20 cellular contexts compared by ENCODE assay signal in the genomic region with DNA sequence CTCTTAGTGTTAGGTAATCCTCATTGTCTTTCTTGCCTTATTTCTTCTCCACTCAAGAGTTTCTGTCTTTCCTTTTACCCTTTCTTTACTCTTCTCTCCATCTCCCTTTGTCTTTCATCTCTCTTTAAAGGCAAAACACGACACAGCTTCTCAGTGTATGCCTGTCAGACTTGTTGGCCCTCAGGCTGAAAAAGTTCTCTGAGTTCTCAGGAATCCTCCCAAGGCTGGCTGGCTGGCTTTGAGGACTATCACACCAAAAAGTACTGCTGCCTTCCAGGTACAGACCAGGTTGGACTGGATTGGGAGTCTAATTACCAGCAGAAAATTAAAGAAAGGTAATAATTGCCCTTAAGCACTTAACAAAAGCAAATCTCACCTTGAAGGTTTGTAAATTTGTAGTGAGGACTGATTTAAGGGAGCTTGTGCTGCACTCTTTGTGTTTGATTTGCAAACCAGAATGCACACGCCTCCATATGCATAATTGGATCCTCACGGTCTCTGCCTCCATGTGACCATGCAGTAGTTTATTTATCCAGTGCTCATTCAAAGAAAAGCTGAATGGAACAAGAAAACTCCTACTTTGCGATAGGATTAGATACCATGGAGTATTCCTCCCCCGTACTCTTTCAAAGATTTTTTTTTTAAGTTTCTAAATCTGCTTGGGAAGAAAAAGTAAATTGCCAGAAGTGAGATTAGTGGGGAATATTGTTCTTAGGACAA.
"Had no signal": no experiment of that assay in that cellular context is flagged by ENCODE, and none has a peak within 500 bp of the region (broad histone marks: within the 10 kb centered on the region; RNA-seq: fewer than 3 reads in every experiment).

No MANE protein-coding gene starts in this region.

- H3K4me1 ChIP-seq: foreskin keratinocyte, left lung, testis, upper lobe of left lung had no signal

- H3K27me3 Mint-ChIP-seq: activated B cell treated with CpG ODN at 0.5 μM for 24 hours; stimulated activated naive B cell treated with anti-CD40 and anti-IgM and Interleukin-4, amounts not matched to agents 10 μg/mL and 1 μg/mL and 100 μg/mL, for 72 hours had no signal

- H3K9me3 Mint-ChIP-seq: activated B cell treated with CpG ODN at 0.5 μM for 24 hours; activated CD4-positive, alpha-beta memory T cell treated with anti-CD3 and anti-CD28 coated beads for 36 hours; activated naive CD4-positive, alpha-beta T cell treated with anti-CD3 and anti-CD28 coated beads, Interleukin-2, amount 10 ng/mL, durations not matched to agents 7 days and 5 days; activated T-cell treated with anti-CD3 and anti-CD28 coated beads, Interleukin-2, amount 50 U/mL, for 72 hours; naive thymus-derived CD8-positive, alpha-beta T cell; stimulated activated naive B cell treated with anti-CD40 and anti-IgM and Interleukin-4, amounts not matched to agents 10 μg/mL and 1 μg/mL and 100 μg/mL, for 72 hours; T-helper 1 cell treated with Interleukin-12 subunit alpha and Interleukin-12 subunit beta and Interleukin-4 antibody, amounts not matched to agents 30 μg/mL and 1 μg/mL, for 36 hours had no signal

- H3K4me3 Mint-ChIP-seq: activated B cell treated with CpG ODN at 0.5 μM for 24 hours; activated CD4-positive, alpha-beta memory T cell treated with anti-CD3 and anti-CD28 coated beads for 36 hours; activated naive CD4-positive, alpha-beta T cell treated with anti-CD3 and anti-CD28 coated beads, Interleukin-2, amount 10 ng/mL, durations not matched to agents 7 days and 5 days; activated T-cell treated with anti-CD3 and anti-CD28 coated beads, Interleukin-2, amount 50 U/mL, for 72 hours; naive thymus-derived CD8-positive, alpha-beta T cell; stimulated activated naive B cell treated with anti-CD40 and anti-IgM and Interleukin-4, amounts not matched to agents 10 μg/mL and 1 μg/mL and 100 μg/mL, for 72 hours; T-helper 1 cell treated with Interleukin-12 subunit alpha and Interleukin-12 subunit beta and Interleukin-4 antibody, amounts not matched to agents 30 μg/mL and 1 μg/mL, for 36 hours had no signal

- H3K36me3 Mint-ChIP-seq: activated CD4-positive, alpha-beta memory T cell treated with anti-CD3 and anti-CD28 coated beads for 36 hours; activated naive CD4-positive, alpha-beta T cell treated with anti-CD3 and anti-CD28 coated beads, Interleukin-2, amount 10 ng/mL, durations not matched to agents 7 days and 5 days; naive thymus-derived CD8-positive, alpha-beta T cell; stimulated activated naive B cell treated with anti-CD40 and anti-IgM and Interleukin-4, amounts not matched to agents 10 μg/mL and 1 μg/mL and 100 μg/mL, for 72 hours had no signal

- H3K27ac Mint-ChIP-seq: activated B cell treated with CpG ODN at 0.5 μM for 24 hours; activated CD4-positive, alpha-beta memory T cell treated with anti-CD3 and anti-CD28 coated beads for 36 hours; activated naive CD4-positive, alpha-beta T cell treated with anti-CD3 and anti-CD28 coated beads, Interleukin-2, amount 10 ng/mL, durations not matched to agents 7 days and 5 days; activated T-cell treated with anti-CD3 and anti-CD28 coated beads, Interleukin-2, amount 50 U/mL, for 72 hours; naive thymus-derived CD8-positive, alpha-beta T cell; stimulated activated naive B cell treated with anti-CD40 and anti-IgM and Interleukin-4, amounts not matched to agents 10 μg/mL and 1 μg/mL and 100 μg/mL, for 72 hours; T-helper 1 cell treated with Interleukin-12 subunit alpha and Interleukin-12 subunit beta and Interleukin-4 antibody, amounts not matched to agents 30 μg/mL and 1 μg/mL, for 36 hours had no signal

- H3K36me3 ChIP-seq: cardiac muscle cell, left lung, sigmoid colon, upper lobe of left lung had no signal

- H3K4me3 ChIP-seq: cardiac muscle cell, left lung, lung, sigmoid colon, smooth muscle cell, upper lobe of left lung had no signal

- DNase-seq: activated B cell treated with CpG ODN at 0.5 μM for 24 hours; activated CD4-positive, alpha-beta memory T cell treated with anti-CD3 and anti-CD28 coated beads for 36 hours; activated CD4-positive, alpha-beta T cell treated with anti-CD3 and anti-CD28 coated beads for 4 hours; activated effector memory CD4-positive, alpha-beta T cell treated with Interleukin-2 at 50 U/mL for 16 hours; activated naive CD4-positive, alpha-beta T cell treated with anti-CD3 and anti-CD28 coated beads, Interleukin-2, amount 10 ng/mL, durations not matched to agents 7 days and 5 days; activated T-cell treated with anti-CD3 and anti-CD28 coated beads, Interleukin-2, amount 50 U/mL, for 72 hours; foreskin keratinocyte; left lung; naive thymus-derived CD8-positive, alpha-beta T cell; sigmoid colon; stimulated activated CD4-positive, alpha-beta T cell treated with anti-CD3 and anti-CD28 coated beads, Interleukin-2, amount 100 ng/mL, for 48 hours; stimulated activated CD8-positive, alpha-beta memory T cell treated with anti-CD3 and anti-CD28 coated beads, Interleukin-4, amount 100 ng/mL, for 48 hours; stimulated activated naive B cell treated with anti-CD40 and anti-IgM and Interleukin-4, amounts not matched to agents 10 μg/mL and 1 μg/mL and 100 μg/mL, for 72 hours; T1000; testis had no signal

- H3K27ac ChIP-seq: cardiac muscle cell, foreskin keratinocyte, left lung, sigmoid colon, testis, upper lobe of left lung had no signal

- H3K27me3 ChIP-seq: cardiac muscle cell, foreskin keratinocyte, sigmoid colon, testis, upper lobe of left lung had no signal

- H3K4me1 Mint-ChIP-seq: activated B cell treated with CpG ODN at 0.5 μM for 24 hours; activated naive CD4-positive, alpha-beta T cell treated with anti-CD3 and anti-CD28 coated beads, Interleukin-2, amount 10 ng/mL, durations not matched to agents 7 days and 5 days; naive thymus-derived CD8-positive, alpha-beta T cell; stimulated activated naive B cell treated with anti-CD40 and anti-IgM and Interleukin-4, amounts not matched to agents 10 μg/mL and 1 μg/mL and 100 μg/mL, for 72 hours had no signal

- H3K9me3 ChIP-seq: left lung, sigmoid colon, testis, upper lobe of left lung had no signal
